ENCODE assay signal across 25 cellular contexts in genomic region chr15:51006336-51006985, GRCh38.
"Had no signal": no experiment of that assay in that cellular context is flagged by ENCODE, and none has a peak within 500 bp of the region (broad histone marks: within the 10 kb centered on the region; RNA-seq: fewer than 3 reads in every experiment).

No MANE protein-coding gene starts in this region.

- H3K4me1 Mint-ChIP-seq: naive B cell, neural crest cell had no signal

- FAIRE-seq: pancreas, urothelium cell line had no signal

- H3K9me3 Mint-ChIP-seq: natural killer cell treated with Interleukin-12 subunit alpha and Interleukin-12 subunit beta and Interleukin-15 and Interleukin-18, amount 100 ng/mL, for 72 hours had no signal

- ATAC-seq: esophagus mucosa, gastroesophageal sphincter, heart left ventricle, left lobe of liver, pancreas, sciatic nerve had no signal

- H3K27ac Mint-ChIP-seq: dendritic cell treated with granulocyte-macrophage colony-stimulating factor and Interleukin-4, amounts not matched to agents 40 ng/mL and 50 ng/mL, for 4 days; endodermal cell; memory B cell; natural killer cell treated with Interleukin-12 subunit alpha and Interleukin-12 subunit beta and Interleukin-15 and Interleukin-18, amount 100 ng/mL, for 72 hours had no signal

- H3K27me3 Mint-ChIP-seq: dendritic cell treated with granulocyte-macrophage colony-stimulating factor and Interleukin-4, amounts not matched to agents 40 ng/mL and 50 ng/mL, for 4 days; memory B cell; naive B cell; natural killer cell treated with Interleukin-12 subunit alpha and Interleukin-12 subunit beta and Interleukin-15 and Interleukin-18, amount 100 ng/mL, for 72 hours had no signal

- H3K4me3 Mint-ChIP-seq: dendritic cell treated with granulocyte-macrophage colony-stimulating factor and Interleukin-4, amounts not matched to agents 40 ng/mL and 50 ng/mL, for 4 days; endodermal cell; memory B cell; naive B cell; natural killer cell treated with Interleukin-12 subunit alpha and Interleukin-12 subunit beta and Interleukin-15 and Interleukin-18, amount 100 ng/mL, for 72 hours; neural crest cell had no signal

- DNase-seq: colonic mucosa; effector CD8-positive, alpha-beta T cell; endodermal cell; foreskin fibroblast; heart left ventricle; naive B cell; pancreas; retina; stimulated activated CD4-positive, alpha-beta T cell treated with anti-CD3 and anti-CD28 coated beads, Interleukin-12 subunit alpha, Interleukin-12 subunit beta, amount 100 ng/mL, for 4 hours; stimulated activated CD4-positive, alpha-beta T cell treated with anti-CD3 and anti-CD28 coated beads, Interleukin-1b, Interleukin-23, amount 100 ng/mL, for 48 hours; stimulated activated CD4-positive, alpha-beta T cell treated with anti-CD3 and anti-CD28 coated beads, Interleukin-4, amount 100 ng/mL, for 1 hour; stimulated activated CD8-positive, alpha-beta memory T cell treated with anti-CD3 and anti-CD28 coated beads, Interleukin-4, amount 100 ng/mL, for 48 hours; stimulated activated naive CD4-positive, alpha-beta T cell treated with Interleukin-2 at 50 U/mL for 16 hours; stomach; thyroid gland; upper lobe of left lung had no signal
